21 cellular contexts compared by ENCODE assay signal in the genomic region with DNA sequence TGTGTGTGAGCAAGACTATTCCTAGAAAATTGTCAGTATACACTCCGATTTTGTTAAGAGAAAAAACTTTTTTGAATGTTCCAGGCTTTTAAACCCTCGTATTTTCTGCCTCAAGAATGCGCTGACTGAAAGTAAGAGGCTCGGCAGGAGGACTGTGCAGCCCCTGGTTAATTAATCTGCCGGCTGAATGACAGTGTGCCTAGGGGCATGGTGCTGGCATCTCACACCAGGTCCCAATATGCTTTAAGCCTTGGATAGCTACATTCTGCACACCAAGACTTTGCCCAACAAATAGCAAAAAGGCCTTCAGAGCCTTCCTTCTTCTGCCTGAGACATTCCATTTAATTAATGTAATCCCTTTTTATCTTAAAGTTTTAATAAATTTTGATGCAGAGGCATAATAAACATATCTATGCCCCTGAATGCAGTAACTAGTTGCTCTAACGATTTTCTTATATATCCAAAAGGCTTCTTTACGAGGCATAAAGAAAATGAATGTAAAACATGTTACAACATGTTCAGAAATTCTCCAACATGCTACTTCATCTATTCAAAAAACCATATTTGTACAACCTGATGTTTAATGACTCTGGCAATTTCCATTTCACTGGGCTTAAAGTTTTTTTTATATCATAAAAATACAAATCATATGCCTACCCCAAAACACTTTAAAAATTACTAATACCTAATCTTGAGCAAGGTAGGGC. TPM values are rescaled to one million over a fixed set of nuclear protein-coding genes. Genes with fewer than 3 reads are reported as not detected.
DNase-seq lines count a peak whose midpoint lies in the region; ATAC-seq and TF ChIP-seq lines count a peak whose summit lies in the region.
"Had no signal": no experiment of that assay in that cellular context is flagged by ENCODE, and none has a peak within 500 bp of the region (broad histone marks: within the 10 kb centered on the region; RNA-seq: fewer than 3 reads in every experiment).

No MANE protein-coding gene starts in this region.

- no peaks in the 10 kb centered on the region for H3K36me3 ChIP-seq in neural progenitor cell
- H3K36me3 ChIP-seq: SJCRH30 had no signal

- no peak overlapping the region for H3K4me3 Mint-ChIP-seq in neural progenitor cell
- H3K4me3 Mint-ChIP-seq: activated B cell treated with CpG ODN at 0.5 μM for 24 hours; activated CD8-positive, alpha-beta T cell treated with anti-CD3 and anti-CD28 coated beads, Interleukin-2, amount 10 ng/mL, durations not matched to agents 7 days and 5 days; activated naive CD8-positive, alpha-beta T cell treated with anti-CD3 and anti-CD28 coated beads for 36 hours; activated T-cell treated with anti-CD3 and anti-CD28 coated beads, Interleukin-2, amount 50 U/mL, for 4 hours; CD4-positive, alpha-beta T cell; dendritic cell treated with granulocyte-macrophage colony-stimulating factor and Interleukin-4, amounts not matched to agents 40 ng/mL and 50 ng/mL, for 4 days; T-helper 2 cell treated with Interferon-gamma antibody and Interleukin-4, amounts not matched to agents 5 μg/mL and 100 μg/mL, for 36 hours had no signal

- no peak overlapping the region for H3K27ac Mint-ChIP-seq in neural progenitor cell
- H3K27ac Mint-ChIP-seq: activated B cell treated with CpG ODN at 0.5 μM for 24 hours; activated CD8-positive, alpha-beta T cell treated with anti-CD3 and anti-CD28 coated beads, Interleukin-2, amount 10 ng/mL, durations not matched to agents 7 days and 5 days; activated naive CD8-positive, alpha-beta T cell treated with anti-CD3 and anti-CD28 coated beads for 36 hours; CD4-positive, alpha-beta T cell; dendritic cell treated with granulocyte-macrophage colony-stimulating factor and Interleukin-4, amounts not matched to agents 40 ng/mL and 50 ng/mL, for 4 days; T-helper 2 cell treated with Interferon-gamma antibody and Interleukin-4, amounts not matched to agents 5 μg/mL and 100 μg/mL, for 36 hours had no signal

- H3K36me3 Mint-ChIP-seq in neural progenitor cell = no peaks in the 10 kb centered on the region

- H3K9me3 ChIP-seq in neural progenitor cell (ENCODE audit: low read depth) = no peaks in the 10 kb centered on the region
- H3K9me3 ChIP-seq: body of pancreas, SJCRH30 had no signal

- no peak overlapping the region for H2AFZ ChIP-seq in neural progenitor cell (replicated peaks)

- H3K9me3 Mint-ChIP-seq in neural progenitor cell = no peaks in the 10 kb centered on the region
- H3K9me3 Mint-ChIP-seq: activated B cell treated with CpG ODN at 0.5 μM for 24 hours; activated naive CD8-positive, alpha-beta T cell treated with anti-CD3 and anti-CD28 coated beads for 36 hours; activated T-cell treated with anti-CD3 and anti-CD28 coated beads, Interleukin-2, amount 50 U/mL, for 4 hours; CD4-positive, alpha-beta T cell; dendritic cell treated with granulocyte-macrophage colony-stimulating factor and Interleukin-4, amounts not matched to agents 40 ng/mL and 50 ng/mL, for 4 days; T-helper 2 cell treated with Interferon-gamma antibody and Interleukin-4, amounts not matched to agents 5 μg/mL and 100 μg/mL, for 36 hours had no signal

- H3K9ac ChIP-seq in neural progenitor cell = no peak overlapping the region

- no peak overlapping the region for H3K27ac ChIP-seq in neural progenitor cell
- H3K27ac ChIP-seq: body of pancreas, SJCRH30 had no signal

- no peaks in the 10 kb centered on the region for H3F3A ChIP-seq in neural progenitor cell (ENCODE audit: low read depth)

- no peak overlapping the region for H3K4me2 ChIP-seq in neural progenitor cell

- H4K20me1 ChIP-seq in neural progenitor cell (ENCODE audit: low read depth) = no peaks in the 10 kb centered on the region

- H3K4me1 Mint-ChIP-seq in neural progenitor cell = peaks cover 16% of the 10 kb centered on the region

- DNase-seq in DMS114 treated with DMSO at 0.1 percent for 48 hours (lab: John Stamatoyannopoulos, UW; ENCODE audit: unreplicated experiment) (peak; percentile 21), NCI-H526 (lab: John Stamatoyannopoulos, UW) (peak; percentile 45 to 55), cerebellar cortex (ENCODE audit: low spot score) (peak; percentile 79), neural progenitor cell (ENCODE audit: low spot score) (peak; percentile 59), H4 (ENCODE audit: low spot score) (no peak)
- DNase-seq in activated CD8-positive, alpha-beta memory T cell treated with anti-CD3 and anti-CD28 coated beads, Interleukin-2, amount 50 U/mL, for 48 hours = no peak
- DNase-seq: activated B cell treated with CpG ODN at 0.5 μM for 24 hours; activated CD8-positive, alpha-beta T cell treated with anti-CD3 and anti-CD28 coated beads, Interleukin-2, amount 10 ng/mL, durations not matched to agents 7 days and 5 days; activated naive CD8-positive, alpha-beta T cell treated with anti-CD3 and anti-CD28 coated beads for 36 hours; activated T-cell treated with anti-CD3 and anti-CD28 coated beads, Interleukin-2, amount 50 U/mL, for 4 hours; body of pancreas; CD4-positive, alpha-beta T cell; DMS53; foreskin melanocyte; KG1; midbrain; SJCRH30 had no signal

- H3K4me3 ChIP-seq in neural progenitor cell = no peak overlapping the region
- H3K4me3 ChIP-seq: body of pancreas, SJCRH30 had no signal

- no peaks in the 10 kb centered on the region for H3K79me2 ChIP-seq in neural progenitor cell (ENCODE audit: low read depth)

- no peaks in the 10 kb centered on the region for H3K27me3 Mint-ChIP-seq in neural progenitor cell (ENCODE audit: insufficient read depth, low read depth)
- H3K27me3 Mint-ChIP-seq: activated B cell treated with CpG ODN at 0.5 μM for 24 hours; activated naive CD8-positive, alpha-beta T cell treated with anti-CD3 and anti-CD28 coated beads for 36 hours; CD4-positive, alpha-beta T cell; dendritic cell treated with granulocyte-macrophage colony-stimulating factor and Interleukin-4, amounts not matched to agents 40 ng/mL and 50 ng/mL, for 4 days had no signal

- TF ChIP-seq CTCF in neural progenitor cell (IDR thresholded peaks at IDR 0.05) = no peak

- H3K27me3 ChIP-seq in neural progenitor cell = no peaks in the 10 kb centered on the region
- H3K27me3 ChIP-seq: body of pancreas, SJCRH30 had no signal

- H3K4me1 ChIP-seq in neural progenitor cell = peaks cover 28% of the 10 kb centered on the region

- no peak for ATAC-seq in HG03439 (IDR thresholded peaks at IDR 0.05; ENCODE audit: unreplicated experiment)
- no peak for ATAC-seq in GM21390 (IDR thresholded peaks at IDR 0.05; ENCODE audit: unreplicated experiment)
- ATAC-seq: activated CD8-positive, alpha-beta T cell treated with anti-CD3 and anti-CD28 coated beads, Interleukin-2, amount 10 ng/mL, durations not matched to agents 7 days and 5 days; activated T-cell treated with anti-CD3 and anti-CD28 coated beads, Interleukin-2, amount 50 U/mL, for 4 hours; body of pancreas had no signal

RNA-seq across cellular contexts. Expression of gene DPH6, which starts 37.9 kb away (rescaled TPM):
- 27.2 and 41.1 TPM in 2 replicates for total RNA-seq in neural progenitor cell (ENCODE audit: low replicate concordance)
- 32.4 and 36.9 TPM in 2 replicates for total RNA-seq in H4 (2014; rRNA removed; shearing (Covaris generic))

Comparison
In these comparisons a context has a peak if more than half of its experiments do, and no peak if none do; other contexts are left out.
1. DNase-seq: peak in DMS114 treated with DMSO at 0.1 percent for 48 hours (single experiment), NCI-H526 (2 of 2), cerebellar cortex (single experiment) and neural progenitor cell (single experiment); none in H4 (single experiment) and activated CD8-positive, alpha-beta memory T cell treated with anti-CD3 and anti-CD28 coated beads, Interleukin-2, amount 50 U/mL, for 48 hours (single experiment).